ENCODE assay signal across 1 cellular context in the genomic region with DNA sequence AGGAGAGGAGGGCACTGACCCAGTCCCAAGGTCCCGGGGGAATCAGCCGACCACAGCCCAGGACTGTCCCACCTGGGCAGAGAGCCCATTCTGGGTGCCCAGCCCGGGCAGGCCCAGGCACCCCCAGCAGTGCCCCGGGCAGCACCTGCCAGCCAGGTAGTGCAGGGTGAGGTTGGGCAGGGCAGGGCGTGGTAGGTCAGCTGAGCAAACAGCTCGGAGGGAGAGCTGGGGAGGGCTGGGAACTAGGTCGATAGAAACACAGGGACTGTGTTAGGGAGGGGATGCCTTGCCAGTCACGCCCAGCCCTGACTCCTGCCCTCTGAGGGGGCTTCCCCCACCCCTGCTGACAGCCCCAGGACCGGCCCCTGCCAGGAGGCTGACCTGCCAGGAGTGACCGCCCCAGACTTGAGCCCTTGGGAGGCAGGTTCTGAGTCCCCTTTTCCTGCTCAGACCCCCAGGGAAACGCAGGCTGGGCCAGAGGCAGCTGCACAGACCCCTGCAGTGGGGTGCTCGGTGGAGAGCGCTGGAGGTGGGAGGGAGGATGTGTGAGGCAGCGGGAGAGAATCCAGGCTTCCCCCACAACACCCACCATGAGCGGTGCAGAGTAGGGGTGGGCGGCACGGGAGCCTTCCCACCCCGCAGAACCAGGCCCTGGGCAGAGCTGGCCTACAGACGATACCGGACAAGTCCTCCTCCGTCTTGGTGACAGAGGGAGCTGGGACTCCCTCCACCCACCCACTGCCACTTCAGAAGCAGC.
TF ChIP-seq lines count a peak whose summit lies in the region.

No MANE protein-coding gene starts in this region.

TF ChIP-seq in A549, 52 proteins besides CTCF, POLR2A, EP300 and RAD21 (continued from another document):
- no peak for TF ChIP-seq RCOR1 (IDR thresholded peaks at IDR 0.05; ENCODE audit: low read depth, low read length)
- TF ChIP-seq SREBF2 (IDR thresholded peaks at IDR 0.05) = no peak
- no peak for TF ChIP-seq FOSL2 (IDR thresholded peaks at IDR 0.05)
- no peak for TF ChIP-seq FOSL2 (CRISPR knock-in tag; IDR thresholded peaks at IDR 0.05)
- no peak for TF ChIP-seq KDM5A (IDR thresholded peaks at IDR 0.05)
- no peak for TF ChIP-seq KDM1A (IDR thresholded peaks at IDR 0.05; ENCODE audit: low read depth)
- no peak for TF ChIP-seq SMC3 (IDR thresholded peaks at IDR 0.05)
- TF ChIP-seq TFCP2L1 (CRISPR knock-in tag; IDR thresholded peaks at IDR 0.05) = no peak
- TF ChIP-seq FOXS1 (CRISPR knock-in tag; IDR thresholded peaks at IDR 0.05) = no peak
- TF ChIP-seq ZSCAN20 (CRISPR knock-in tag; IDR thresholded peaks at IDR 0.05) = no peak
- TF ChIP-seq, protein P1, sequence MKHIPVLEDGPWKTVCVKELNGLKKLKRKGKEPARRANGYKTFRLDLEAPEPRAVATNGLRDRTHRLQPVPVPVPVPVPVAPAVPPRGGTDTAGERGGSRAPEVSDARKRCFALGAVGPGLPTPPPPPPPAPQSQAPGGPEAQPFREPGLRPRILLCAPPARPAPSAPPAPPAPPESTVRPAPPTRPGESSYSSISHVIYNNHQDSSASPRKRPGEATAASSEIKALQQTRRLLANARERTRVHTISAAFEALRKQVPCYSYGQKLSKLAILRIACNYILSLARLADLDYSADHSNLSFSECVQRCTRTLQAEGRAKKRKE (CRISPR knock-in tag; IDR thresholded peaks at IDR 0.05; ENCODE audit: low read depth) = no peak
- TF ChIP-seq FOSB (CRISPR knock-in tag; IDR thresholded peaks at IDR 0.05) = no peak
- TF ChIP-seq CBX8 (IDR thresholded peaks at IDR 0.05) = no peak
- no peak for TF ChIP-seq ZFP36 (IDR thresholded peaks at IDR 0.05; ENCODE audit: borderline replicate concordance, partially characterized antibody)
- TF ChIP-seq HEYL (CRISPR knock-in tag; IDR thresholded peaks at IDR 0.05) = no peak
- TF ChIP-seq, protein P2, sequence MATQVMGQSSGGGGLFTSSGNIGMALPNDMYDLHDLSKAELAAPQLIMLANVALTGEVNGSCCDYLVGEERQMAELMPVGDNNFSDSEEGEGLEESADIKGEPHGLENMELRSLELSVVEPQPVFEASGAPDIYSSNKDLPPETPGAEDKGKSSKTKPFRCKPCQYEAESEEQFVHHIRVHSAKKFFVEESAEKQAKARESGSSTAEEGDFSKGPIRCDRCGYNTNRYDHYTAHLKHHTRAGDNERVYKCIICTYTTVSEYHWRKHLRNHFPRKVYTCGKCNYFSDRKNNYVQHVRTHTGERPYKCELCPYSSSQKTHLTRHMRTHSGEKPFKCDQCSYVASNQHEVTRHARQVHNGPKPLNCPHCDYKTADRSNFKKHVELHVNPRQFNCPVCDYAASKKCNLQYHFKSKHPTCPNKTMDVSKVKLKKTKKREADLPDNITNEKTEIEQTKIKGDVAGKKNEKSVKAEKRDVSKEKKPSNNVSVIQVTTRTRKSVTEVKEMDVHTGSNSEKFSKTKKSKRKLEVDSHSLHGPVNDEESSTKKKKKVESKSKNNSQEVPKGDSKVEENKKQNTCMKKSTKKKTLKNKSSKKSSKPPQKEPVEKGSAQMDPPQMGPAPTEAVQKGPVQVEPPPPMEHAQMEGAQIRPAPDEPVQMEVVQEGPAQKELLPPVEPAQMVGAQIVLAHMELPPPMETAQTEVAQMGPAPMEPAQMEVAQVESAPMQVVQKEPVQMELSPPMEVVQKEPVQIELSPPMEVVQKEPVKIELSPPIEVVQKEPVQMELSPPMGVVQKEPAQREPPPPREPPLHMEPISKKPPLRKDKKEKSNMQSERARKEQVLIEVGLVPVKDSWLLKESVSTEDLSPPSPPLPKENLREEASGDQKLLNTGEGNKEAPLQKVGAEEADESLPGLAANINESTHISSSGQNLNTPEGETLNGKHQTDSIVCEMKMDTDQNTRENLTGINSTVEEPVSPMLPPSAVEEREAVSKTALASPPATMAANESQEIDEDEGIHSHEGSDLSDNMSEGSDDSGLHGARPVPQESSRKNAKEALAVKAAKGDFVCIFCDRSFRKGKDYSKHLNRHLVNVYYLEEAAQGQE (IDR thresholded peaks at IDR 0.05) = no peak
- TF ChIP-seq RFX5 (IDR thresholded peaks at IDR 0.05) = no peak
- no peak for TF ChIP-seq EHF (CRISPR knock-in tag; IDR thresholded peaks at IDR 0.05)
